In the genomic region with DNA sequence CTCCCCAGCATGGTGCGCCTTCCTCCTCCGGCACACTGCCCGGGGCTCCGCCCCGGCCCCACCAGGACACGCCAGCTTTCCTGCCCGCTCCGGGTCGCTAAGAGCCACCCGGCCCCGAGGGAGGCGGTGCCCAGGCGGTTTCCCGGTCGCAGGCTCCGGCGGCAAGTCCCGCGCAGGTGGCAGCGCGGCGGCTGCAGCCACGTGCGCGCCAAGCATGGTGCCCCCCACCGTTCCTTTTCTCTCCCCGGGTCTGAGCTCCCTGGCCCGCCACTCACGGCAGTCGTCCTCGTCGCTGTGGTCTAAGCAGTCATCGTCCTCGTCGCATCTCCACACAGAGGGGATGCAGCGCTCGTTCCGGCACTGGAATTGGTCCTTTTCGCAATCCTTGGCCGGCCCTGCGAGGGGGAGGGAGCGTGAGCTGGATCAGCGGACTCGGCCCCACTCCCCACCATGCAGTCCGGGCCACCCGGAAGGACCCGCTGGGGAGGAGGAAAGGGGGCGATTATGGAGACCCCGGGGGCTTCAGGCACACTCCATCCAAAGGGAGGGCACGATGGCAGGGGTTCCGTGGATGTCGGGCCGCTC, we compare ENCODE assay signal across 1 cellular context.
TF ChIP-seq lines count a peak whose summit lies in the region.

No MANE protein-coding gene starts in this region.

TF ChIP-seq in HepG2, 621 proteins besides CTCF, POLR2A, EP300 and RAD21 (continued from another document and continues in another):
- no peak for TF ChIP-seq FOXP4 (CRISPR knock-in tag; IDR thresholded peaks at IDR 0.05)
- 0 out of 2 replicates have a peak, but pooled peaks have one; percentile 20 for TF ChIP-seq ZNF225 (CRISPR knock-in tag; IDR thresholded peaks at IDR 0.05)
- TF ChIP-seq GZF1 (CRISPR knock-in tag; IDR thresholded peaks at IDR 0.05): no peak
- no peak for TF ChIP-seq ZNF709 (CRISPR knock-in tag; IDR thresholded peaks at IDR 0.05)
- no peak for TF ChIP-seq NFATC3 (CRISPR knock-in tag; IDR thresholded peaks at IDR 0.05)
- TF ChIP-seq ZBTB25 (CRISPR knock-in tag; IDR thresholded peaks at IDR 0.05): no peak
- no peak for TF ChIP-seq NFE2 (CRISPR knock-in tag; IDR thresholded peaks at IDR 0.05)
- no peak for TF ChIP-seq TCF7 (IDR thresholded peaks at IDR 0.05; ENCODE audit: low read depth)
- TF ChIP-seq ZNF10 (CRISPR knock-in tag; IDR thresholded peaks at IDR 0.05; ENCODE audit: borderline replicate concordance, low read depth): no peak
- TF ChIP-seq RXRB (CRISPR knock-in tag; IDR thresholded peaks at IDR 0.05; ENCODE audit: borderline replicate concordance): no peak
- TF ChIP-seq MIER3 (CRISPR knock-in tag; IDR thresholded peaks at IDR 0.05; ENCODE audit: borderline replicate concordance): no peak
- TF ChIP-seq, protein P1, sequence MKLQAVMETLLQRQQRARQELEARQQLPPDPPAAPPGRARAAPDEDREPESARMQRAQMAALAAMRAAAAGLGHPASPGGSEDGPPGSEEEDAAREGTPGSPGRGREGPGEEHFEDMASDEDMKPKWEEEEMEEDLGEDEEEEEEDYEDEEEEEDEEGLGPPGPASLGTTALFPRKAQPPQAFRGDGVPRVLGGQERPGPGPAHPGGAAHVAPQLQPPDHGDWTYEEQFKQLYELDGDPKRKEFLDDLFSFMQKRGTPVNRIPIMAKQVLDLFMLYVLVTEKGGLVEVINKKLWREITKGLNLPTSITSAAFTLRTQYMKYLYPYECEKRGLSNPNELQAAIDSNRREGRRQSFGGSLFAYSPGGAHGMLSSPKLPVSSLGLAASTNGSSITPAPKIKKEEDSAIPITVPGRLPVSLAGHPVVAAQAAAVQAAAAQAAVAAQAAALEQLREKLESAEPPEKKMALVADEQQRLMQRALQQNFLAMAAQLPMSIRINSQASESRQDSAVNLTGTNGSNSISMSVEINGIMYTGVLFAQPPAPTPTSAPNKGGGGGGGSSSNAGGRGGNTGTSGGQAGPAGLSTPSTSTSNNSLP (IDR thresholded peaks at IDR 0.05; ENCODE audit: low read depth, low read length): no peak
- TF ChIP-seq, protein P2, sequence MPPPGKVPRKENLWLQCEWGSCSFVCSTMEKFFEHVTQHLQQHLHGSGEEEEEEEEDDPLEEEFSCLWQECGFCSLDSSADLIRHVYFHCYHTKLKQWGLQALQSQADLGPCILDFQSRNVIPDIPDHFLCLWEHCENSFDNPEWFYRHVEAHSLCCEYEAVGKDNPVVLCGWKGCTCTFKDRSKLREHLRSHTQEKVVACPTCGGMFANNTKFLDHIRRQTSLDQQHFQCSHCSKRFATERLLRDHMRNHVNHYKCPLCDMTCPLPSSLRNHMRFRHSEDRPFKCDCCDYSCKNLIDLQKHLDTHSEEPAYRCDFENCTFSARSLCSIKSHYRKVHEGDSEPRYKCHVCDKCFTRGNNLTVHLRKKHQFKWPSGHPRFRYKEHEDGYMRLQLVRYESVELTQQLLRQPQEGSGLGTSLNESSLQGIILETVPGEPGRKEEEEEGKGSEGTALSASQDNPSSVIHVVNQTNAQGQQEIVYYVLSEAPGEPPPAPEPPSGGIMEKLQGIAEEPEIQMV (CRISPR knock-in tag; IDR thresholded peaks at IDR 0.05; ENCODE audit: low read depth): no peak
- no peak for TF ChIP-seq ZMYM2 (CRISPR knock-in tag; IDR thresholded peaks at IDR 0.05)
- TF ChIP-seq SCMH1 (CRISPR knock-in tag; IDR thresholded peaks at IDR 0.05; ENCODE audit: borderline replicate concordance): no peak
- no peak for TF ChIP-seq ZNF629 (CRISPR knock-in tag; conservative IDR thresholded peaks at IDR 0.05)
- no peak for TF ChIP-seq ZNF441 (CRISPR knock-in tag; IDR thresholded peaks at IDR 0.05; ENCODE audit: borderline replicate concordance)
- no peak for TF ChIP-seq NBN (conservative IDR thresholded peaks at IDR 0.05)
- TF ChIP-seq YY1 (IDR thresholded peaks at IDR 0.05; ENCODE audit: insufficient read depth, insufficient replicate concordance, low read depth, low read length): no peak
- TF ChIP-seq POGZ (CRISPR knock-in tag; IDR thresholded peaks at IDR 0.05): no peak; the same call in 1 of the 2 replicates
- TF ChIP-seq, protein P3, sequence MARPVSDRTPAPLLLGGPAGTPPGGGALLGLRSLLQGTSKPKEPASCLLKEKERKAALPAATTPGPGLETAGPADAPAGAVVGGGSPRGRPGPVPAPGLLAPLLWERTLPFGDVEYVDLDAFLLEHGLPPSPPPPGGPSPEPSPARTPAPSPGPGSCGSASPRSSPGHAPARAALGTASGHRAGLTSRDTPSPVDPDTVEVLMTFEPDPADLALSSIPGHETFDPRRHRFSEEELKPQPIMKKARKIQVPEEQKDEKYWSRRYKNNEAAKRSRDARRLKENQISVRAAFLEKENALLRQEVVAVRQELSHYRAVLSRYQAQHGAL (CRISPR knock-in tag; IDR thresholded peaks at IDR 0.05; ENCODE audit: not compliant biosample characterization): peak; percentile 84
- peak; percentile 19; the same call in 1 of the 2 replicates for TF ChIP-seq TBX2 (CRISPR knock-in tag; IDR thresholded peaks at IDR 0.05; ENCODE audit: borderline replicate concordance)
- TF ChIP-seq, protein P4, sequence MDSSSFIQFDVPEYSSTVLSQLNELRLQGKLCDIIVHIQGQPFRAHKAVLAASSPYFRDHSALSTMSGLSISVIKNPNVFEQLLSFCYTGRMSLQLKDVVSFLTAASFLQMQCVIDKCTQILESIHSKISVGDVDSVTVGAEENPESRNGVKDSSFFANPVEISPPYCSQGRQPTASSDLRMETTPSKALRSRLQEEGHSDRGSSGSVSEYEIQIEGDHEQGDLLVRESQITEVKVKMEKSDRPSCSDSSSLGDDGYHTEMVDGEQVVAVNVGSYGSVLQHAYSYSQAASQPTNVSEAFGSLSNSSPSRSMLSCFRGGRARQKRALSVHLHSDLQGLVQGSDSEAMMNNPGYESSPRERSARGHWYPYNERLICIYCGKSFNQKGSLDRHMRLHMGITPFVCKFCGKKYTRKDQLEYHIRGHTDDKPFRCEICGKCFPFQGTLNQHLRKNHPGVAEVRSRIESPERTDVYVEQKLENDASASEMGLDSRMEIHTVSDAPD (CRISPR knock-in tag; IDR thresholded peaks at IDR 0.05): no peak
- no peak for TF ChIP-seq TRAFD1 (CRISPR knock-in tag; IDR thresholded peaks at IDR 0.05; ENCODE audit: borderline replicate concordance)
- TF ChIP-seq, protein P5, sequence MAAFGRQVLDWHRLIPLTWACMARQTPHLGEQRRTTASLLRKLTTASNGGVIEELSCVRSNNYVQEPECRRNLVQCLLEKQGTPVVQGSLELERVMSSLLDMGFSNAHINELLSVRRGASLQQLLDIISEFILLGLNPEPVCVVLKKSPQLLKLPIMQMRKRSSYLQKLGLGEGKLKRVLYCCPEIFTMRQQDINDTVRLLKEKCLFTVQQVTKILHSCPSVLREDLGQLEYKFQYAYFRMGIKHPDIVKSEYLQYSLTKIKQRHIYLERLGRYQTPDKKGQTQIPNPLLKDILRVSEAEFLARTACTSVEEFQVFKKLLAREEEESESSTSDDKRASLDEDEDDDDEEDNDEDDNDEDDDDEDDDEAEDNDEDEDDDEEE (CRISPR knock-in tag; IDR thresholded peaks at IDR 0.05): no peak
- TF ChIP-seq, protein P6, sequence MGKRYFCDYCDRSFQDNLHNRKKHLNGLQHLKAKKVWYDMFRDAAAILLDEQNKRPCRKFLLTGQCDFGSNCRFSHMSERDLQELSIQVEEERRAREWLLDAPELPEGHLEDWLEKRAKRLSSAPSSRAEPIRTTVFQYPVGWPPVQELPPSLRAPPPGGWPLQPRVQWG (CRISPR knock-in tag; IDR thresholded peaks at IDR 0.05; ENCODE audit: borderline replicate concordance, low read depth): no peak
- no peak for TF ChIP-seq ZNF20 (CRISPR knock-in tag; IDR thresholded peaks at IDR 0.05)
- no peak for TF ChIP-seq ZNF354B (CRISPR knock-in tag; IDR thresholded peaks at IDR 0.05)
- no peak for TF ChIP-seq ZNF460 (CRISPR knock-in tag; IDR thresholded peaks at IDR 0.05; ENCODE audit: borderline replicate concordance)
- no peak; the same call in 1 of the 2 replicates for TF ChIP-seq RNF2 (conservative IDR thresholded peaks at IDR 0.05; ENCODE audit: low read depth)
- no peak for TF ChIP-seq ATF4 (CRISPR knock-in tag; IDR thresholded peaks at IDR 0.05)
- TF ChIP-seq SAP130 (CRISPR knock-in tag; IDR thresholded peaks at IDR 0.05; ENCODE audit: low read depth): peak; percentile 43
- no peak for TF ChIP-seq ZHX1 (CRISPR knock-in tag; IDR thresholded peaks at IDR 0.05; ENCODE audit: low read depth)
- TF ChIP-seq SETDB1 (CRISPR knock-in tag; IDR thresholded peaks at IDR 0.05; ENCODE audit: borderline replicate concordance): no peak
- TF ChIP-seq NFIB (CRISPR knock-in tag; IDR thresholded peaks at IDR 0.05; ENCODE audit: borderline replicate concordance): no peak
- TF ChIP-seq ZNF430 (CRISPR knock-in tag; IDR thresholded peaks at IDR 0.05): no peak
- no peak for TF ChIP-seq ZNF224 (CRISPR knock-in tag; IDR thresholded peaks at IDR 0.05)
- peak; percentile 60; the same call in 1 of the 2 replicates for TF ChIP-seq SMAD1 (CRISPR knock-in tag; IDR thresholded peaks at IDR 0.05; ENCODE audit: borderline replicate concordance, low read depth)
- TF ChIP-seq CSRNP1 (CRISPR knock-in tag; IDR thresholded peaks at IDR 0.05): no peak
- TF ChIP-seq MBD4 (IDR thresholded peaks at IDR 0.05; ENCODE audit: borderline replicate concordance, low read length): no peak
- TF ChIP-seq ZNF205 (CRISPR knock-in tag; IDR thresholded peaks at IDR 0.05): 0 out of 2 replicates have a peak, but pooled peaks have one; percentile 28
